ENCODE assay signal across 8 cellular contexts in the genomic region with DNA sequence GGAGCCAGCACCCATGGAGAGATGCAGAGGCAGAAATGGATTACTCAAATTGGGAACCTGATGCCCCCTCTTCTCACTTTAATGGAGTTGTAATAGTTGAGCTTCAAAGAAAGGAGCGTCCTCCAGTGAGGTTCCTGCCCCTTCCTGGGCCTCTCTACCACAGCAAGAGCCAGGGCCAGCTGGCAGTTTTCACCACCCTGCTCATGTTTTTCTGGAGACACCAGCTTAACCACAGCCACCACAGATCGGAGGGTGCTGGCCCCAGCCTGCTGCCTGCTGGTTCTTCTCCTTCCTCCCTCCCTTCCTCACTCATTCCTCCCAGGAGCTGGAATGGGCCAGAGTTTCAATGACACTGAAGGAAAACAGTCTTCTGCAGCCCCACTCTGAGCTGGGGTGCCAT. TPM values are rescaled to one million over a fixed set of nuclear protein-coding genes. Genes with fewer than 3 reads are reported as not detected.
DNase-seq lines count a peak whose midpoint lies in the region; ATAC-seq and TF ChIP-seq lines count a peak whose summit lies in the region.

No MANE protein-coding gene starts in this region.

- peaks cover 0 to 1% of the 10 kb centered on the region in 2 donors for H3K27me3 Mint-ChIP-seq in CD8-positive, alpha-beta memory T cell
- H3K27me3 Mint-ChIP-seq in activated T-helper 1 cell treated with anti-CD3 and anti-CD28 coated beads, Interleukin-12 subunit alpha, Interleukin-12 subunit beta, Interleukin-2, Interleukin-4 antibody, amounts not matched to agents 30 ng/mL and 10 ng/mL and 1 ng/mL, durations not matched to agents 14 hours and 24 hours and 36 hours (ENCODE audit: insufficient read depth): no peaks in the 10 kb centered on the region

- 100% methylated on average over 2 of the region's 2 CpGs; no CpG with 5 or more reads in 1 of the 2 experiments for WGBS in mesodermal cell (ENCODE audit: insufficient coverage in 2 of 2), 2 experiments

- DNase-seq in CD8-positive, alpha-beta memory T cell: peak in 1 of 5 donors; percentile 9
- peak; percentile 86 for DNase-seq in MG63
- DNase-seq in activated T-helper 1 cell treated with anti-CD3 and anti-CD28 coated beads, Interleukin-12 subunit alpha, Interleukin-12 subunit beta, Interleukin-2, Interleukin-4 antibody, amounts not matched to agents 30 ng/mL and 10 ng/mL and 1 ng/mL, durations not matched to agents 14 hours and 24 hours and 36 hours (ENCODE audit: low spot score): no peak
- DNase-seq in WERI-Rb-1: no peak
- DNase-seq in HCEC 1CT: no peak
- DNase-seq in NCI-H69 (lab: John Stamatoyannopoulos, UW): no peak

- no peak overlapping the region for H3K27ac ChIP-seq in CD8-positive, alpha-beta memory T cell (ENCODE audit: low read depth, low read length)
- H3K27ac ChIP-seq in mesodermal cell (ENCODE audit: low read depth, low read length, severe bottlenecking) (peak overlapping the region; percentile 47), WERI-Rb-1 (no peak overlapping the region)

- peak overlapping the region in 6 of 7 donors; percentile 49 to 67 (median 53) for H3K4me3 Mint-ChIP-seq in CD8-positive, alpha-beta memory T cell
- peak overlapping the region; percentile 38 for H3K4me3 Mint-ChIP-seq in activated T-helper 1 cell treated with anti-CD3 and anti-CD28 coated beads, Interleukin-12 subunit alpha, Interleukin-12 subunit beta, Interleukin-2, Interleukin-4 antibody, amounts not matched to agents 30 ng/mL and 10 ng/mL and 1 ng/mL, durations not matched to agents 14 hours and 24 hours and 36 hours

- H3K36me3 ChIP-seq in CD8-positive, alpha-beta memory T cell (ENCODE audit: insufficient read depth, low read length): peaks cover 6% of the 10 kb centered on the region
- H3K36me3 ChIP-seq in MG63 (no peaks in the 10 kb centered on the region), mesodermal cell (ENCODE audit: control insufficient read depth, insufficient read depth, low read length) (peaks cover 76% of the 10 kb centered on the region), WERI-Rb-1 (no peaks in the 10 kb centered on the region)

- intact Hi-C loops in activated T-helper 1 cell treated with anti-CD3 and anti-CD28 coated beads, Interleukin-12 subunit alpha, Interleukin-12 subunit beta, Interleukin-2, Interleukin-4 antibody, amounts not matched to agents 30 ng/mL and 10 ng/mL and 1 ng/mL, durations not matched to agents 14 hours and 24 hours and 36 hours (cut with micrococcal nuclease): loop anchor here (2.0 kb wide), 1 partner anchor 73 kb away; no protein-coding TSS in a partner anchor

- peaks cover 59 to 65% (median 63%) of the 10 kb centered on the region in 3 donors for H3K4me1 Mint-ChIP-seq in CD8-positive, alpha-beta memory T cell
- peaks cover 54% of the 10 kb centered on the region for H3K4me1 Mint-ChIP-seq in activated T-helper 1 cell treated with anti-CD3 and anti-CD28 coated beads, Interleukin-12 subunit alpha, Interleukin-12 subunit beta, Interleukin-2, Interleukin-4 antibody, amounts not matched to agents 30 ng/mL and 10 ng/mL and 1 ng/mL, durations not matched to agents 14 hours and 24 hours and 36 hours (ENCODE audit: low read depth)

- no peak for ATAC-seq in GM18517 (IDR thresholded peaks at IDR 0.05; ENCODE audit: unreplicated experiment)

- peaks cover 43% of the 10 kb centered on the region for H3K4me1 ChIP-seq in CD8-positive, alpha-beta memory T cell (ENCODE audit: insufficient read depth, low read length)
- H3K4me1 ChIP-seq in mesodermal cell (ENCODE audit: control insufficient read depth, insufficient read depth, low read length, poor library complexity, severe bottlenecking): peaks cover 51% of the 10 kb centered on the region

- no peaks in the 10 kb centered on the region for H3K9me3 ChIP-seq in CD8-positive, alpha-beta memory T cell (ENCODE audit: low read length)
- no peaks in the 10 kb centered on the region for H3K9me3 ChIP-seq in MG63
- no peaks in the 10 kb centered on the region for H3K9me3 ChIP-seq in mesodermal cell (ENCODE audit: control insufficient read depth, low read length)
- no peaks in the 10 kb centered on the region for H3K9me3 ChIP-seq in WERI-Rb-1 (ENCODE audit: severe bottlenecking)

- POLR2A ChIA-PET in CD8-positive, alpha-beta memory T cell (lab: Charles Lee): interaction anchor here (0.6 kb wide), 1 partner anchor 68 kb away, joined by 5 read pairs; no protein-coding TSS in a partner anchor

- H3K27me3 ChIP-seq in CD8-positive, alpha-beta memory T cell (ENCODE audit: insufficient read depth, low read length, poor library complexity, severe bottlenecking): no peaks in the 10 kb centered on the region
- no peaks in the 10 kb centered on the region for H3K27me3 ChIP-seq in MG63
- H3K27me3 ChIP-seq in WERI-Rb-1 (ENCODE audit: insufficient read depth, low read depth, severe bottlenecking): no peaks in the 10 kb centered on the region

- peak overlapping the region; percentile 2 to 94 (median 68) for H3K27ac Mint-ChIP-seq in CD8-positive, alpha-beta memory T cell
- H3K27ac Mint-ChIP-seq in activated T-helper 1 cell treated with anti-CD3 and anti-CD28 coated beads, Interleukin-12 subunit alpha, Interleukin-12 subunit beta, Interleukin-2, Interleukin-4 antibody, amounts not matched to agents 30 ng/mL and 10 ng/mL and 1 ng/mL, durations not matched to agents 14 hours and 24 hours and 36 hours: peak overlapping the region; percentile 37

- TF ChIP-seq CTCF in WERI-Rb-1 (IDR thresholded peaks at IDR 0.05; ENCODE audit: low read depth, low read length): no peak

- H3K4me3 ChIP-seq in CD8-positive, alpha-beta memory T cell (ENCODE audit: low read length): no peak overlapping the region
- no peak overlapping the region for H3K4me3 ChIP-seq in MG63
- H3K4me3 ChIP-seq in mesodermal cell (ENCODE audit: extremely low read depth, insufficient read depth, low read length, poor library complexity, severe bottlenecking): no peak overlapping the region
- no peak overlapping the region for H3K4me3 ChIP-seq in WERI-Rb-1 (ENCODE audit: low read depth, low read length)

- CTCF ChIA-PET in CD8-positive, alpha-beta memory T cell (lab: Charles Lee): interaction anchor here (0.8 to 1.7 kb wide), 9 partner anchors 12 to 99 kb away, joined by 3 to 8 read pairs (median 4); no protein-coding TSS in a partner anchor

- H3K36me3 Mint-ChIP-seq in CD8-positive, alpha-beta memory T cell: peaks cover 21 to 91% (median 22%) of the 10 kb centered on the region in 3 donors
- H3K36me3 Mint-ChIP-seq in activated T-helper 1 cell treated with anti-CD3 and anti-CD28 coated beads, Interleukin-12 subunit alpha, Interleukin-12 subunit beta, Interleukin-2, Interleukin-4 antibody, amounts not matched to agents 30 ng/mL and 10 ng/mL and 1 ng/mL, durations not matched to agents 14 hours and 24 hours and 36 hours (ENCODE audit: low read depth): peaks cover 64% of the 10 kb centered on the region

- H3K9me3 Mint-ChIP-seq in CD8-positive, alpha-beta memory T cell: no peaks in the 10 kb centered on the region
- H3K9me3 Mint-ChIP-seq in activated T-helper 1 cell treated with anti-CD3 and anti-CD28 coated beads, Interleukin-12 subunit alpha, Interleukin-12 subunit beta, Interleukin-2, Interleukin-4 antibody, amounts not matched to agents 30 ng/mL and 10 ng/mL and 1 ng/mL, durations not matched to agents 14 hours and 24 hours and 36 hours: no peaks in the 10 kb centered on the region

RNA-seq across cellular contexts. Expression of a gene that starts 57.8 kb away (rescaled TPM):
- total RNA-seq in CD8-positive, alpha-beta memory T cell: 10 to 100 TPM; 14.4 to 16.6 TPM
- 12.7 TPM for polyA plus RNA-seq in CD8-positive, alpha-beta memory T cell
- total RNA-seq in MG63 (2014; rRNA removed; shearing (Covaris generic); ENCODE audit: low replicate concordance): 6.1 and 6.7 TPM in 2 replicates
- total RNA-seq in activated T-helper 1 cell treated with anti-CD3 and anti-CD28 coated beads, Interleukin-12 subunit alpha, Interleukin-12 subunit beta, Interleukin-2, Interleukin-4 antibody, amounts not matched to agents 30 ng/mL and 10 ng/mL and 1 ng/mL, durations not matched to agents 14 hours and 24 hours and 36 hours: 10.5 and 11.1 TPM in 2 replicates
- polyA plus RNA-seq in mesodermal cell (2013, experiment 1 of 2): 15.6 TPM
- 14.2 TPM for polyA plus RNA-seq in mesodermal cell (2013, experiment 2 of 2)
